In genomic region chr9:109652971-109653370, GRCh38 we compare ENCODE assay signal across 9 cellular contexts.
DNase-seq lines count a peak whose midpoint lies in the region; TF ChIP-seq lines count a peak whose summit lies in the region.
"Had no signal": no experiment of that assay in that cellular context is flagged by ENCODE, and none has a peak within 500 bp of the region (broad histone marks: within the 10 kb centered on the region; RNA-seq: fewer than 3 reads in every experiment).

No MANE protein-coding gene starts in this region.

- DNase-seq in NCI-H1694 (lab: John Stamatoyannopoulos, UW) (peak; percentile 3), NCI-H1694 treated with DMSO at 0.1 percent for 48 hours (lab: John Stamatoyannopoulos, UW) (no peak), RKO (ENCODE audit: low spot score) (peak; percentile 70), foreskin melanocyte (peak; percentile 53), substantia nigra (lab: John Stamatoyannopoulos, UW) (peak in 20 of 49 donors; percentile 1 to 51 (median 15)), suprapubic skin (ENCODE audit: low spot score in 2 of 2) (no peak)
- no peak for DNase-seq in activated naive CD4-positive, alpha-beta T cell treated with anti-CD3 and anti-CD28 coated beads for 36 hours
- DNase-seq in activated naive CD4-positive, alpha-beta T cell treated with Interleukin-2 at 50 U/mL for 16 hours: no peak

- H3K27ac ChIP-seq in substantia nigra (ENCODE audit: low read depth, low read length, poor library complexity, severe bottlenecking) (peak overlapping the region; percentile 37), suprapubic skin (no peak overlapping the region)
- H3K27ac ChIP-seq: BLaER1 treated with 17β-estradiol and CSF1 and Interleukin-3, amounts not matched to agents 10 nM and 100 nM had no signal

- peaks cover 3% of the 10 kb centered on the region for H3K27me3 Mint-ChIP-seq in activated naive CD4-positive, alpha-beta T cell treated with anti-CD3 and anti-CD28 coated beads for 36 hours (ENCODE audit: low read depth)

- no peak overlapping the region for H3K27ac Mint-ChIP-seq in activated naive CD4-positive, alpha-beta T cell treated with anti-CD3 and anti-CD28 coated beads for 36 hours

- H3K4me1 ChIP-seq in suprapubic skin: no peaks in the 10 kb centered on the region

- no peaks in the 10 kb centered on the region for H3K9me3 ChIP-seq in suprapubic skin

- no peak for TF ChIP-seq EP300 in suprapubic skin (IDR thresholded peaks at IDR 0.05)

- no peaks in the 10 kb centered on the region for H3K36me3 ChIP-seq in suprapubic skin
- H3K36me3 ChIP-seq: BLaER1 treated with 17β-estradiol and CSF1 and Interleukin-3, amounts not matched to agents 10 nM and 100 nM had no signal

- WGBS in suprapubic skin: 38% methylated on average over 4 of the region's 4 CpGs

- H3K27me3 ChIP-seq in suprapubic skin: no peaks in the 10 kb centered on the region
- H3K27me3 ChIP-seq: BLaER1 treated with 17β-estradiol and CSF1 and Interleukin-3, amounts not matched to agents 10 nM and 100 nM had no signal

- no peak overlapping the region for H3K4me3 ChIP-seq in suprapubic skin
- H3K4me3 ChIP-seq: BLaER1 treated with 17β-estradiol and CSF1 and Interleukin-3, amounts not matched to agents 10 nM and 100 nM had no signal

- H3K36me3 Mint-ChIP-seq in activated naive CD4-positive, alpha-beta T cell treated with anti-CD3 and anti-CD28 coated beads for 36 hours (ENCODE audit: low read depth): no peaks in the 10 kb centered on the region

- intact Hi-C loops in activated naive CD4-positive, alpha-beta T cell treated with anti-CD3 and anti-CD28 coated beads for 36 hours (cut with micrococcal nuclease): no loop called here

- no peak overlapping the region for H3K4me3 Mint-ChIP-seq in activated naive CD4-positive, alpha-beta T cell treated with anti-CD3 and anti-CD28 coated beads for 36 hours

- no peak for TF ChIP-seq POLR2A in suprapubic skin (IDR thresholded peaks at IDR 0.05)

- CTCF ChIA-PET in activated naive CD4-positive, alpha-beta T cell treated with anti-CD3 and anti-CD28 coated beads for 36 hours (lab: Charles Lee): no interaction called here

- H3K9me3 Mint-ChIP-seq in activated naive CD4-positive, alpha-beta T cell treated with anti-CD3 and anti-CD28 coated beads for 36 hours: no peaks in the 10 kb centered on the region

- H3K4me1 Mint-ChIP-seq in activated naive CD4-positive, alpha-beta T cell treated with anti-CD3 and anti-CD28 coated beads for 36 hours (ENCODE audit: low read depth): no peaks in the 10 kb centered on the region

- TF ChIP-seq CTCF in suprapubic skin (IDR thresholded peaks at IDR 0.05): no peak

Comparison
In these comparisons a context has a peak if more than half of its experiments do, and no peak if none do; other contexts are left out.
1. DNase-seq: peak in NCI-H1694 (single experiment), RKO (single experiment) and foreskin melanocyte (single experiment); none in NCI-H1694 treated with DMSO at 0.1 percent for 48 hours (single experiment), activated naive CD4-positive, alpha-beta T cell treated with anti-CD3 and anti-CD28 coated beads for 36 hours (single experiment), suprapubic skin (0 of 2) and activated naive CD4-positive, alpha-beta T cell treated with Interleukin-2 at 50 U/mL for 16 hours (single experiment).